Comparison of ENCODE assay signal across 24 cellular contexts in the genomic region with DNA sequence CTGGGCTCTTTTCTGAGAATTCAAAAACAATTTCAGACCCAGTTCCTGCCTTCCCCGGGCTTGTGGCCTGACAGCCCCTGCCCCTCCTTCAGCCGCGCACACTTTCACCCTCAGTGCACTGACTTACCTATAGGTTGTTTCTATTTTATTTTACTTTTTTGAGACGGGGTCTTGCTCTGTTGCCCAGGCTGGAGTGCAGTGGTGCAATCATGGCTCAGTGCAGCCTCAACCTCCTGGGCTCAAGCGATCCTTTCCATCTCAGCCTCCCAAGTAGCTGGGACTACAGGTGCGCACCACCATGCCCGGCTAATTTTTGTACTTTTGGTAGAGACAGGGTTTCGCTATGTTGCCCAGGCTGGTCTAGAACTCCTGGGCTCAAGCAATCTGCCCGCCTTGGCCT. TPM values are rescaled to one million over a fixed set of nuclear protein-coding genes. Genes with fewer than 3 reads are reported as not detected.
"Had no signal": no experiment of that assay in that cellular context is flagged by ENCODE, and none has a peak within 500 bp of the region (broad histone marks: within the 10 kb centered on the region; RNA-seq: fewer than 3 reads in every experiment).

No MANE protein-coding gene starts in this region.

RNA-seq across cellular contexts. Expression of a gene that starts 1.5 kb away (rescaled TPM):
- total RNA-seq: naive thymus-derived CD4-positive, alpha-beta T cell; naive thymus-derived CD8-positive, alpha-beta T cell; natural killer cell; natural killer cell treated with Interleukin-12 subunit alpha and Interleukin-12 subunit beta and Interleukin-15 and Interleukin-18, amount 100 ng/mL, for 72 hours; neural crest cell; occipital lobe; osteoblast; osteocyte; ovary; pancreas; posterior vena cava; prostate gland; psoas muscle; pulmonary artery endothelial cell; renal cortical epithelial cell; right atrium auricular region; right cardiac atrium; right lobe of liver; sciatic nerve; sigmoid colon; skeletal muscle tissue; smooth muscle cell had no signal
- polyA plus RNA-seq: naive thymus-derived CD4-positive, alpha-beta T cell; naive thymus-derived CD8-positive, alpha-beta T cell; neural cell; pancreas; psoas muscle; right cardiac atrium; small intestine; smooth muscle cell had no signal
